In the genomic region with DNA sequence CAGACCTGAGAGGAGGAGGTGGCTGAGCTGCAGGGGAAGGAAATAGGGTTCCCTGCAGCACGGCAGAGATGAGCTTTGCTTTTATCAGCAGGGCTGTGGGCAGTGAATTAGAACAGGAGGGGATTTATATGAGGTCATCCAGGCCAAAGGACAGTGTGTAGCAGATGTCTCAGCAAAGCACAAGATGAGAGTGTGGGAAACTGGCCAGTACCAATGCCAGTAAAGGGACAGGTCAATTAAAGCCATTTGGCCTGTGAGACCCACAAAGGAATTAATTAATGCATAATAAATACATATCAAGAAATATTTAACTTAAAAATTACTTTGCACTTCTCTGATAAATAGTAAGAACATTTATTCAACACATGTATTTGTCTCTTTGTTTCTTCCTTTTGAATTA, we compare ENCODE assay signal across 11 cellular contexts. TPM values are rescaled to one million over a fixed set of nuclear protein-coding genes. Genes with fewer than 3 reads are reported as not detected.
"Had no signal": no experiment of that assay in that cellular context is flagged by ENCODE, and none has a peak within 500 bp of the region (broad histone marks: within the 10 kb centered on the region; RNA-seq: fewer than 3 reads in every experiment).

A gene with protein sequence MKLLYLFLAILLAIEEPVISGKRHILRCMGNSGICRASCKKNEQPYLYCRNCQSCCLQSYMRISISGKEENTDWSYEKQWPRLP (minus strand): TSS at position 101 of the 400 bp plus-strand sequence. CDS start 107 bp downstream, outside the sequence.

- H3K4me2 ChIP-seq: GM23338 had no signal

- H2AFZ ChIP-seq: GM23248, GM23338 had no signal

- H3K36me3 ChIP-seq: HAP-1 had no signal

- DNase-seq: GM23248, GOT3, H7, H9, HCEC 1CT, HFFc6 had no signal

- H3K9me3 ChIP-seq: HAP-1 had no signal

- H3K27ac Mint-ChIP-seq: GM23338, H9, HFFc6 had no signal

- H3K4me1 Mint-ChIP-seq: GM23338, H9 had no signal

- H3K4me3 ChIP-seq: GM23248, GM23338, HAP-1 had no signal

- ATAC-seq: GM23338, HCT116 had no signal

- H3K4me1 ChIP-seq: HAP-1 had no signal

- H3K9me3 Mint-ChIP-seq: HFFc6 had no signal

- H3K4me3 Mint-ChIP-seq: GM23338, H9, HFFc6 had no signal

- H3K27ac ChIP-seq: GM23248 had no signal

RNA-seq across cellular contexts. Expression of the gene that starts here (rescaled TPM):
- total RNA-seq: GM23248, GM23338, H1, H4, H7, H9, HFFc6 had no signal
- polyA plus RNA-seq: GM23248, GM23338, H1 had no signal
